ENCODE assay signal across 7 cellular contexts in the genomic region with DNA sequence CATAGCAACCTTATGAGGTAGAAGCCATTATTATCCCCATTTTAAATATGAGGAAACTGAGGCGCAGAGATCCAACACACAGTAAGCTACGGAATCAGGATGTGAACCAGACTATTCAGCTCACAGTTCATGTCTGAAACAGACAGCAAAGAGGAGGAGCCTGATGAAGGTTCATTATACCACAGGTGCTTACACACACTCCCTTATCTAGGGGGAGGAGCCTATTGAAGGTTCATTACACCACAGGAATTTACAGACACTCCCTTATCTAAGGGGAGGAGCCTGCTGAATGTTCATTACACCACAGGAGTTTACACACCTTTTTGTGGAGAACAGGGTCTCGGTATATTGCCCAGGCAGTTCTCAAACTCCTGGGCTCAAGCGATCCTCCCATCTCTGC. TPM values are rescaled to one million over a fixed set of nuclear protein-coding genes. Genes with fewer than 3 reads are reported as not detected.
DNase-seq lines count a peak whose midpoint lies in the region; ATAC-seq and TF ChIP-seq lines count a peak whose summit lies in the region.

No MANE protein-coding gene starts in this region.

- TF ChIP-seq POLR2A in HCT116 (IDR thresholded peaks at IDR 0.05; ENCODE audit: borderline replicate concordance, extremely low read depth, insufficient read depth, insufficient read length): no peak

- H3K4me2 ChIP-seq in HCT116 (ENCODE audit: low read length): peak overlapping the region; percentile 45

- H3K4me1 ChIP-seq in HCT116 (ENCODE audit: control insufficient read depth in 1 of 2, insufficient read depth in 2 of 2, low read length in 2 of 2): peaks cover 4 to 10% of the 10 kb centered on the region in 2 experiments; a peak in 3 of 4 replicates

- in situ Hi-C loops in SK-MEL-5 (cut with HindIII; ENCODE audit: low pct_unique_long_range_greater_than_20kb, low sequenced_read_pairs): no loop called here

- BruUV-seq in HCT116 (replicated peaks; lab: Mats Ljungman, UMichigan): no TSS peak

- ATAC-seq in HCT116 (peak; percentile 99), GM18907 (IDR thresholded peaks at IDR 0.05; ENCODE audit: unreplicated experiment) (no peak)

- no peaks in the 10 kb centered on the region for H3K79me2 ChIP-seq in HCT116 (ENCODE audit: insufficient read depth, low read length)

- H3K27ac ChIP-seq in HCT116 (ENCODE audit: low read depth, low read length): no peak overlapping the region

- no peak overlapping the region for H2AFZ ChIP-seq in HCT116 (ENCODE audit: low read depth, low read length, poor library complexity, severe bottlenecking)

- POLR2A ChIA-PET in HCT116 (lab: Charles Lee): no interaction called here

- no peak for TF ChIP-seq CTCF in HCT116 (IDR thresholded peaks at IDR 0.05 in 2 of 3, conservative IDR thresholded peaks at IDR 0.05 in 1 of 3; ENCODE audit: borderline replicate concordance in 1 of 3, insufficient read depth in 1 of 3, low read depth in 2 of 3, low read length in 2 of 3)

- H3K36me3 ChIP-seq in HCT116 (ENCODE audit: control insufficient read depth in 1 of 2, insufficient read depth in 2 of 2, low read length in 2 of 2): no peaks in the 10 kb centered on the region

- peaks cover 0 to 5% of the 10 kb centered on the region in 2 experiments; a peak in 1 of 4 replicates for H3K9me3 ChIP-seq in HCT116 (ENCODE audit: control insufficient read depth in 1 of 2, insufficient read depth in 1 of 2, low read depth in 1 of 2, low read length in 2 of 2)

- H3K27me3 ChIP-seq in HCT116 (ENCODE audit: insufficient read depth, low read length): no peaks in the 10 kb centered on the region

- no peaks in the 10 kb centered on the region for H4K20me1 ChIP-seq in HCT116 (ENCODE audit: insufficient read depth)

- H3K4me3 ChIP-seq in HCT116 (replicated peaks in 1 of 2; ENCODE audit: low read depth in 1 of 2, low read length in 2 of 2): no peak overlapping the region; a peak in 1 of 4 replicates

- H3K9me2 ChIP-seq in HCT116 (ENCODE audit: insufficient read depth): no peaks in the 10 kb centered on the region

- no peak overlapping the region; the same call in 1 of the 2 replicates for H3K9ac ChIP-seq in HCT116 (ENCODE audit: low read length)

- TF ChIP-seq RAD21 in HCT116 (IDR thresholded peaks at IDR 0.05; ENCODE audit: low read depth): no peak

- RAD21 ChIA-PET in HCT116 (lab: Charles Lee; ENCODE audit: low non-redundant PET in 1 of 2, low total read pairs in 2 of 2, uncharacterized antibody in 2 of 2, unreplicated experiment in 2 of 2): no interaction called here

- intact Hi-C loops in HCT116 (cut with micrococcal nuclease): loop anchor here (5.0 kb wide), 1 partner anchor 342 kb away; no protein-coding TSS in a partner anchor

- DNase-seq in COLO829 (ENCODE audit: low spot score): peak; percentile 15
- peak; percentile 90 for DNase-seq in HCT116 (ENCODE audit: low read depth, low spot score)
- peak; percentile 42 for DNase-seq in SK-MEL-5 (ENCODE audit: low read depth, low spot score)
- DNase-seq in kidney glomerular epithelial cell (lab: John Stamatoyannopoulos, UW): peak; percentile 39
- no peak for DNase-seq in NCI-H1048 (lab: John Stamatoyannopoulos, UW)
- no peak for DNase-seq in NCI-H1694 (lab: John Stamatoyannopoulos, UW)

- CTCF ChIA-PET in HCT116 (lab: Charles Lee): interaction anchor here (1.2 kb wide), 1 partner anchor 32 kb away, joined by 3 read pairs; no protein-coding TSS in a partner anchor

TF ChIP-seq in HCT116, 20 proteins besides CTCF, POLR2A, EP300 and RAD21:
- no peak for TF ChIP-seq EZH2 (IDR thresholded peaks at IDR 0.05)
- TF ChIP-seq SRF (IDR thresholded peaks at IDR 0.05; ENCODE audit: low read depth): no peak
- peak; percentile 78 for TF ChIP-seq YY1 (IDR thresholded peaks at IDR 0.05; ENCODE audit: extremely low read depth, insufficient replicate concordance, low read depth, low read length)
- TF ChIP-seq, protein P1, sequence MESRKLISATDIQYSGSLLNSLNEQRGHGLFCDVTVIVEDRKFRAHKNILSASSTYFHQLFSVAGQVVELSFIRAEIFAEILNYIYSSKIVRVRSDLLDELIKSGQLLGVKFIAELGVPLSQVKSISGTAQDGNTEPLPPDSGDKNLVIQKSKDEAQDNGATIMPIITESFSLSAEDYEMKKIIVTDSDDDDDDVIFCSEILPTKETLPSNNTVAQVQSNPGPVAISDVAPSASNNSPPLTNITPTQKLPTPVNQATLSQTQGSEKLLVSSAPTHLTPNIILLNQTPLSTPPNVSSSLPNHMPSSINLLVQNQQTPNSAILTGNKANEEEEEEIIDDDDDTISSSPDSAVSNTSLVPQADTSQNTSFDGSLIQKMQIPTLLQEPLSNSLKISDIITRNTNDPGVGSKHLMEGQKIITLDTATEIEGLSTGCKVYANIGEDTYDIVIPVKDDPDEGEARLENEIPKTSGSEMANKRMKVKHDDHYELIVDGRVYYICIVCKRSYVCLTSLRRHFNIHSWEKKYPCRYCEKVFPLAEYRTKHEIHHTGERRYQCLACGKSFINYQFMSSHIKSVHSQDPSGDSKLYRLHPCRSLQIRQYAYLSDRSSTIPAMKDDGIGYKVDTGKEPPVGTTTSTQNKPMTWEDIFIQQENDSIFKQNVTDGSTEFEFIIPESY (IDR thresholded peaks at IDR 0.05; ENCODE audit: extremely low read depth, insufficient replicate concordance, low read length): peak; percentile 24
- TF ChIP-seq CBX3 (IDR thresholded peaks at IDR 0.05; ENCODE audit: low read depth): no peak; the same call in 1 of the 2 replicates
- TF ChIP-seq ZFX (IDR thresholded peaks at IDR 0.05): no peak
- peak; percentile 52 for TF ChIP-seq POLR2AphosphoS5 (IDR thresholded peaks at IDR 0.05; ENCODE audit: low read depth, low read length)
- TF ChIP-seq SP1 (IDR thresholded peaks at IDR 0.05; ENCODE audit: low read depth): peak; percentile 61; the same call in 1 of the 2 replicates
- TF ChIP-seq SIN3A (IDR thresholded peaks at IDR 0.05; ENCODE audit: low read depth): no peak
- no peak for TF ChIP-seq CEBPB (IDR thresholded peaks at IDR 0.05; ENCODE audit: low read depth)
- no peak for TF ChIP-seq FOSL1 (IDR thresholded peaks at IDR 0.05; ENCODE audit: low read depth)
- TF ChIP-seq, protein P2, sequence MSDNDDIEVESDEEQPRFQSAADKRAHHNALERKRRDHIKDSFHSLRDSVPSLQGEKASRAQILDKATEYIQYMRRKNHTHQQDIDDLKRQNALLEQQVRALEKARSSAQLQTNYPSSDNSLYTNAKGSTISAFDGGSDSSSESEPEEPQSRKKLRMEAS (IDR thresholded peaks at IDR 0.05): no peak

RNA-seq across cellular contexts. Expression of a gene that starts 21.9 kb away (rescaled TPM):
- total RNA-seq in HCT116 (2021; ENCODE audit: unreplicated experiment): 12.2 TPM
- polyA plus RNA-seq in HCT116 (2012): 12.3 and 13.2 TPM in 2 replicates
- total RNA-seq in SK-MEL-5 (2014; rRNA removed; shearing (Covaris generic)): 2.6 and 3.4 TPM in 2 replicates
- polyA plus RNA-seq in SK-MEL-5 (2015; cell fraction: cytosol; rRNA removed): 4.8 and 5.2 TPM in 2 replicates
- polyA plus RNA-seq in SK-MEL-5 (2015; cell fraction: nucleus; rRNA removed): 2.0 and 4.9 TPM in 2 replicates

Comparison
In these comparisons a context has a peak if more than half of its experiments do, and no peak if none do; other contexts are left out.
1. DNase-seq: peak in COLO829 (single experiment), HCT116 (single experiment), SK-MEL-5 (single experiment) and kidney glomerular epithelial cell (single experiment); none in NCI-H1048 (single experiment) and NCI-H1694 (single experiment).